ENCODE assay signal across 17 cellular contexts in the genomic region with DNA sequence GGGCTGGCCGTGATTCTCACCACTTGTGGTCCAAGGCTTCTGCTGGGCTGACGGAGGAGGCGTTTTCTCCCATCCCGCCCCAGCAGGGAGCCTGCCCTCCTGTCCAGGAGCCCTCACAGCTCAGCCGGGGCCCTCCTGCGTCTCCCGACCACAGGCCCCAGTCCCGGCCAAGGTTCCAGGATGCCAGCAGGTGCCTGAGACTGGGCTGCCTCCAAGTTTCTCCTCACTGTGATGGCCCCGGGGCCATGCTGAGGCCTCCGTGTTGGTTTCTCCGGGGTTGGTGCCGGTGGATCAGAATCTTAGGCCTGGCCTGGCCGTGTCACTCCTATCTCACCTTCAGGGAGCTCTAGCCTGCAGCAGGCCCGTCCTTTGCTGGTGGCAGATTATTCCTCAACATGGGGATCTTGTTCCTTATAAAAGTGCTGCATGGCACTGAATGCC. TPM values are rescaled to one million over a fixed set of nuclear protein-coding genes. Genes with fewer than 3 reads are reported as not detected.
"Had no signal": no experiment of that assay in that cellular context is flagged by ENCODE, and none has a peak within 500 bp of the region (broad histone marks: within the 10 kb centered on the region; RNA-seq: fewer than 3 reads in every experiment).

No MANE protein-coding gene starts in this region.

- DNase-seq: cortex of kidney; effector CD8-positive, alpha-beta T cell; foreskin melanocyte; left colon; left ventricle myocardium superior; mesendoderm; naive thymus-derived CD4-positive, alpha-beta T cell; nephron progenitor cell; small intestine; stimulated activated CD4-positive, alpha-beta T cell treated with anti-CD3 and anti-CD28 coated beads, Interleukin-2, amount 100 ng/mL, for 48 hours; stimulated activated naive CD4-positive, alpha-beta T cell treated with Interleukin-2 at 50 U/mL for 16 hours; trophoblast cell had no signal

- H3K27ac ChIP-seq: dorsolateral prefrontal cortex, hepatocyte, neutrophil had no signal

- ATAC-seq: left colon; left ventricle myocardium superior; naive thymus-derived CD4-positive, alpha-beta T cell had no signal

- H3K4me2 ChIP-seq: hepatocyte had no signal

- H3K36me3 ChIP-seq: neutrophil had no signal

- H3K9me3 ChIP-seq: neutrophil had no signal

- H3K4me3 ChIP-seq: dorsolateral prefrontal cortex, hepatocyte had no signal

- H2AFZ ChIP-seq: hepatocyte had no signal

RNA-seq across cellular contexts. Expression of a gene that starts 5.9 kb away (rescaled TPM):
- total RNA-seq: hepatocyte; kidney epithelial cell; left colon; left ventricle myocardium superior; naive thymus-derived CD4-positive, alpha-beta T cell; osteocyte had no signal
- polyA plus RNA-seq: hepatocyte; naive thymus-derived CD4-positive, alpha-beta T cell had no signal
